8 cellular contexts compared by ENCODE assay signal in genomic region chr6:41682056-41682477, GRCh38. TPM values are rescaled to one million over a fixed set of nuclear protein-coding genes. Genes with fewer than 3 reads are reported as not detected.
DNase-seq lines count a peak whose midpoint lies in the region; ATAC-seq, FAIRE-seq and TF ChIP-seq lines count a peak whose summit lies in the region.

No MANE protein-coding gene starts in this region.

- peaks cover 0 to 19% of the 10 kb centered on the region in 2 donors for H3K4me1 Mint-ChIP-seq in natural killer cell
- H3K4me1 Mint-ChIP-seq in stimulated activated effector memory CD8-positive, alpha-beta T cell treated with anti-CD3 and anti-CD28 coated beads, Interleukin-12 subunit alpha, Interleukin-12 subunit beta, amount 100 ng/mL, for 72 hours: peaks cover 11% of the 10 kb centered on the region

- no peaks in the 10 kb centered on the region for H3K9me3 ChIP-seq in PC-3 (ENCODE audit: low read length)
- H3K9me3 ChIP-seq in esophagus muscularis mucosa: no peaks in the 10 kb centered on the region

- peaks cover under 1 to 2% of the 10 kb centered on the region in 2 donors for H3K27me3 Mint-ChIP-seq in natural killer cell (ENCODE audit: low read depth in 2 of 2)

- no peak for TF ChIP-seq EP300 in esophagus muscularis mucosa (IDR thresholded peaks at IDR 0.05)

- H3K36me3 Mint-ChIP-seq in natural killer cell: no peaks in the 10 kb centered on the region
- H3K36me3 Mint-ChIP-seq in stimulated activated effector memory CD8-positive, alpha-beta T cell treated with anti-CD3 and anti-CD28 coated beads, Interleukin-12 subunit alpha, Interleukin-12 subunit beta, amount 100 ng/mL, for 72 hours: peaks cover 9% of the 10 kb centered on the region

- no peaks in the 10 kb centered on the region for H3F3A ChIP-seq in PC-3 (ENCODE audit: low read length, unreplicated experiment)

- no peak overlapping the region for H3K4me3 ChIP-seq in Jurkat, Clone E6-1 (ENCODE audit: low read length)
- H3K4me3 ChIP-seq in PC-3 (ENCODE audit: low read length) (no peak overlapping the region), esophagus muscularis mucosa (no peak overlapping the region)

- 7% methylated on average over 8 of the region's 9 CpGs for WGBS in esophagus muscularis mucosa

- CTCF ChIA-PET in PC-3 (lab: Charles Lee): interaction anchor here (0.6 to 1.3 kb wide), 3 partner anchors 66 to 106 kb away, joined by 3 to 12 read pairs (median 5); no protein-coding TSS in a partner anchor

- no peak for TF ChIP-seq POLR2A in esophagus muscularis mucosa (IDR thresholded peaks at IDR 0.05; ENCODE audit: low read depth)

- POLR2A ChIA-PET in PC-3 (lab: Charles Lee; ENCODE audit: unreplicated experiment): no interaction called here

- peak overlapping the region in 1 of 2 donors; percentile 71 for H3K27ac Mint-ChIP-seq in natural killer cell
- H3K27ac Mint-ChIP-seq in stimulated activated effector memory CD8-positive, alpha-beta T cell treated with anti-CD3 and anti-CD28 coated beads, Interleukin-12 subunit alpha, Interleukin-12 subunit beta, amount 100 ng/mL, for 72 hours: no peak overlapping the region

- peak; percentile 93 for DNase-seq in A172 (ENCODE audit: low spot score)
- DNase-seq in GM18507 (ENCODE audit: extremely low spot score, insufficient read length, low read depth): peak; percentile 77
- peak; percentile 67 for DNase-seq in Jurkat, Clone E6-1 (ENCODE audit: low read depth, low spot score)
- peak; percentile 90 for DNase-seq in PC-3
- DNase-seq in activated T-cell treated with anti-CD3 and anti-CD28 coated beads for 4 hours: peak; percentile 42
- DNase-seq in esophagus muscularis mucosa (ENCODE audit: extremely low spot score): peak; percentile 96
- DNase-seq in natural killer cell: peak; percentile 65
- peak; percentile 53 to 82 for DNase-seq in stimulated activated effector memory CD8-positive, alpha-beta T cell treated with anti-CD3 and anti-CD28 coated beads, Interleukin-12 subunit alpha, Interleukin-12 subunit beta, amount 100 ng/mL, for 72 hours (ENCODE audit: low spot score in 2 of 2)

- H4K20me1 ChIP-seq in PC-3 (ENCODE audit: low read length): no peaks in the 10 kb centered on the region

- peak overlapping the region; percentile 38 for H3K4me3 Mint-ChIP-seq in natural killer cell
- peak overlapping the region; percentile 62 for H3K4me3 Mint-ChIP-seq in stimulated activated effector memory CD8-positive, alpha-beta T cell treated with anti-CD3 and anti-CD28 coated beads, Interleukin-12 subunit alpha, Interleukin-12 subunit beta, amount 100 ng/mL, for 72 hours

- H3K27me3 ChIP-seq in PC-3 (ENCODE audit: low read length): no peaks in the 10 kb centered on the region
- peaks cover 0 to 16% (median 0%) of the 10 kb centered on the region in 4 donors for H3K27me3 ChIP-seq in esophagus muscularis mucosa

- H3K9ac ChIP-seq in PC-3 (ENCODE audit: low read length): no peak overlapping the region

- peak; percentile 87 for TF ChIP-seq CTCF in PC-3 (conservative IDR thresholded peaks at IDR 0.05; ENCODE audit: low read depth, low read length)
- peak; percentile 84 to 89 (median 87) for TF ChIP-seq CTCF in esophagus muscularis mucosa (IDR thresholded peaks at IDR 0.05)
- TF ChIP-seq CTCF in natural killer cell (IDR thresholded peaks at IDR 0.05): peak; percentile 67

- peak overlapping the region; percentile 44; the same call in 1 of the 2 replicates for H2AFZ ChIP-seq in PC-3 (ENCODE audit: low read length)

- peak overlapping the region; percentile 26; the same call in 1 of the 2 replicates for H3K4me2 ChIP-seq in PC-3 (ENCODE audit: low read length)

- H3K4me1 ChIP-seq in PC-3 (ENCODE audit: insufficient read depth, low read length): no peaks in the 10 kb centered on the region
- H3K4me1 ChIP-seq in esophagus muscularis mucosa: peaks cover 18 to 24% (median 22%) of the 10 kb centered on the region in 4 donors

- H3K9me3 Mint-ChIP-seq in natural killer cell: no peaks in the 10 kb centered on the region
- H3K9me3 Mint-ChIP-seq in stimulated activated effector memory CD8-positive, alpha-beta T cell treated with anti-CD3 and anti-CD28 coated beads, Interleukin-12 subunit alpha, Interleukin-12 subunit beta, amount 100 ng/mL, for 72 hours: no peaks in the 10 kb centered on the region

- H3K36me3 ChIP-seq in PC-3 (ENCODE audit: low read depth, low read length) (no peaks in the 10 kb centered on the region), esophagus muscularis mucosa (peaks cover 12 to 31% (median 30%) of the 10 kb centered on the region in 4 donors)

- BruUV-seq in PC-3 (replicated peaks; lab: Mats Ljungman, UMichigan): no TSS peak

- peak; percentile 89 for ATAC-seq in PC-3
- peak; percentile 83 to 87 (median 86) for ATAC-seq in natural killer cell
- ATAC-seq in stimulated activated effector memory CD8-positive, alpha-beta T cell treated with anti-CD3 and anti-CD28 coated beads, Interleukin-12 subunit alpha, Interleukin-12 subunit beta, amount 100 ng/mL, for 72 hours: peak; percentile 78

- no peak overlapping the region for H3K27ac ChIP-seq in PC-3 (ENCODE audit: low read length)
- no peak overlapping the region for H3K27ac ChIP-seq in esophagus muscularis mucosa (replicated peaks in 1 of 4)

- no peaks in the 10 kb centered on the region for H3K79me2 ChIP-seq in PC-3 (ENCODE audit: low read length)

- H3K9me2 ChIP-seq in PC-3 (replicated peaks; ENCODE audit: low read length): no peaks in the 10 kb centered on the region

- peak; percentile 82 for FAIRE-seq in GM18507 (lab: Jason Lieb, UNC)

- intact Hi-C loops in PC-3 (cut with micrococcal nuclease): loop anchor here (1.0 to 2.0 kb wide), 2 partner anchors 79 to 375 kb away; no protein-coding TSS in a partner anchor
- intact Hi-C loops in esophagus muscularis mucosa (cut with DNase I): loop anchor here (2.0 to 10.0 kb wide), 3 partner anchors 217 to 313 kb away; no protein-coding TSS in a partner anchor
- intact Hi-C loops in natural killer cell (cut with micrococcal nuclease): loop anchor here (1.0 to 2.0 kb wide), 3 partner anchors 79 to 375 kb away; no protein-coding TSS in a partner anchor

RNA-seq across cellular contexts. Expression of gene MDFI, which starts 43.8 kb away (rescaled TPM):
- not detected in 2 replicates for total RNA-seq in A172 (2014; rRNA removed; shearing (Covaris generic))
- polyA plus RNA-seq in Jurkat, Clone E6-1 (2012; ENCODE audit: insufficient read depth, insufficient read length): 28.4 TPM
- total RNA-seq in PC-3 (2014; rRNA removed): 96.4 and 113 TPM in 2 replicates
- 1 to 10 TPM in 3 of 4 donors, under 1 TPM in 1; 0.83 to 4.6 (median 3.5) TPM for total RNA-seq in esophagus muscularis mucosa
- not detected for total RNA-seq in natural killer cell

RNA-seq across cellular contexts. Expression of gene TFEB, which starts 53.3 kb away (rescaled TPM):
- total RNA-seq in A172 (2014; rRNA removed; shearing (Covaris generic)): 6.0 and 9.6 TPM in 2 replicates
- 6.3 TPM for polyA plus RNA-seq in Jurkat, Clone E6-1 (2012; ENCODE audit: insufficient read depth, insufficient read length)
- total RNA-seq in PC-3 (2014; rRNA removed) (4.2 and 5.5 TPM in 2 replicates), esophagus muscularis mucosa (10 to 100 TPM; 24.2 to 46.7 (median 33.1) TPM), natural killer cell (10 to 100 TPM; 56.0 to 66.7 (median 66.2) TPM)

Comparison
In these comparisons a context has a peak if more than half of its experiments do, and no peak if none do; other contexts are left out.
1. DNase-seq: peak in every context shown above with its lines; median percentile 96 in esophagus muscularis mucosa; 93 in A172; 90 in PC-3; 77 in GM18507; 68 in stimulated activated effector memory CD8-positive, alpha-beta T cell treated with anti-CD3 and anti-CD28 coated beads, Interleukin-12 subunit alpha, Interleukin-12 subunit beta, amount 100 ng/mL, for 72 hours; 67 in Jurkat, Clone E6-1; 65 in natural killer cell; 42 in activated T-cell treated with anti-CD3 and anti-CD28 coated beads for 4 hours.
2. RNA of gene MDFI, which starts 43.8 kb away (total RNA-seq): 96.4 to 113 TPM in PC-3; 0.83 to 4.6 TPM in esophagus muscularis mucosa, not detected in A172 and not detected in natural killer cell; every median in the first group is over 10 times any median in the second.
3. Peak in every context shown above with its lines, with median percentiles within 50 percentile points of each other: ATAC-seq and CTCF ChIP-seq.